ENCODE assay signal across 1 cellular context in the genomic region with DNA sequence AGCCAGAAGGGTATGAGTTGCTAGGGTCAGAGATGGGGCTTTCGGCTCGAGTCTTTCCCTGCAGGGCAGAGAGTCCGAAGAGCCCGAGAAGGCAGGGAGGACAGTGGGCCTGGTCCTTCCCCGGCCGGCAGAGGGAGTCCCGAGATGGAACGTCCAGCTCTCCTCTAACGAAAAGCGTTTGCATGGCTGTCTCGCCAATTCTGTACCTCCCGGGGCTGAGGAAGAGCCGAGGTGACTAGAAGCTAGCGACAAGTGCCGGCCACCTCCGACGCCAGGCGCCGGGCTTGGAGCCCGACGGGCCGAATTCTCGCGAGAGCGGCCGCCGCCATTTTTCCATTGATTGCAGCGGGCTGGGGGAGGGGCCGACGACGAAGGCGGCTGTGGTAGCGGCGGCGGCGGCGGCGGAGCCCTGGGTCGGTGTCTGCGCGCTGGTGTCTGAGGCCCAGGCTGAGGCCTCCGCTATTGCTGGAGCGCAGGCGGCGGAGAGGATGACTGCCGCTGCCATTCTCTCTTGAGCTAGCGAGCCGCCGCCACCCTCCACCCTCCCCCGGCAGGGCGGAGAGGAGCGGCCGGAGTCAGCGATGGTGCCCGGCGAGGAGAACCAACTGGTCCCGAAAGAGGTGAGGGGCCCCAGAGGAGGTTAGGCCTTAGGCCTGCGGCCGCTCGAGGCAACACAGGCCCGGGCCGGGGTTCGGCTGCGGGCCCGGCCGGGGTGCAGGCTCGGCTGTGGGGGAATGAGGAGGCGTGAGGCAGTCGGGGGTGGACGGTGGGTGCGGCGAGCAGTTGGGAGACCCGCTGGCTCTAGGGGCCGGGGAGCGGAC.
A peak's percentile ranks its signal among the peaks of the same experiment; 100 is the strongest.
TF ChIP-seq lines count a peak whose summit lies in the region.

A gene with protein sequence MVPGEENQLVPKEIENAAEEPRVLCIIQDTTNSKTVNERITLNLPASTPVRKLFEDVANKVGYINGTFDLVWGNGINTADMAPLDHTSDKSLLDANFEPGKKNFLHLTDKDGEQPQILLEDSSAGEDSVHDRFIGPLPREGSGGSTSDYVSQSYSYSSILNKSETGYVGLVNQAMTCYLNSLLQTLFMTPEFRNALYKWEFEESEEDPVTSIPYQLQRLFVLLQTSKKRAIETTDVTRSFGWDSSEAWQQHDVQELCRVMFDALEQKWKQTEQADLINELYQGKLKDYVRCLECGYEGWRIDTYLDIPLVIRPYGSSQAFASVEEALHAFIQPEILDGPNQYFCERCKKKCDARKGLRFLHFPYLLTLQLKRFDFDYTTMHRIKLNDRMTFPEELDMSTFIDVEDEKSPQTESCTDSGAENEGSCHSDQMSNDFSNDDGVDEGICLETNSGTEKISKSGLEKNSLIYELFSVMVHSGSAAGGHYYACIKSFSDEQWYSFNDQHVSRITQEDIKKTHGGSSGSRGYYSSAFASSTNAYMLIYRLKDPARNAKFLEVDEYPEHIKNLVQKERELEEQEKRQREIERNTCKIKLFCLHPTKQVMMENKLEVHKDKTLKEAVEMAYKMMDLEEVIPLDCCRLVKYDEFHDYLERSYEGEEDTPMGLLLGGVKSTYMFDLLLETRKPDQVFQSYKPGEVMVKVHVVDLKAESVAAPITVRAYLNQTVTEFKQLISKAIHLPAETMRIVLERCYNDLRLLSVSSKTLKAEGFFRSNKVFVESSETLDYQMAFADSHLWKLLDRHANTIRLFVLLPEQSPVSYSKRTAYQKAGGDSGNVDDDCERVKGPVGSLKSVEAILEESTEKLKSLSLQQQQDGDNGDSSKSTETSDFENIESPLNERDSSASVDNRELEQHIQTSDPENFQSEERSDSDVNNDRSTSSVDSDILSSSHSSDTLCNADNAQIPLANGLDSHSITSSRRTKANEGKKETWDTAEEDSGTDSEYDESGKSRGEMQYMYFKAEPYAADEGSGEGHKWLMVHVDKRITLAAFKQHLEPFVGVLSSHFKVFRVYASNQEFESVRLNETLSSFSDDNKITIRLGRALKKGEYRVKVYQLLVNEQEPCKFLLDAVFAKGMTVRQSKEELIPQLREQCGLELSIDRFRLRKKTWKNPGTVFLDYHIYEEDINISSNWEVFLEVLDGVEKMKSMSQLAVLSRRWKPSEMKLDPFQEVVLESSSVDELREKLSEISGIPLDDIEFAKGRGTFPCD (N-terminal part only) (plus strand): TSS at position 368 of the 821 bp plus-strand sequence. CDS start 214 bp downstream, at position 582.

TF ChIP-seq in GM12878, 131 proteins besides CTCF, POLR2A, EP300 and RAD21 (continued from another document):
- TF ChIP-seq, protein P1, sequence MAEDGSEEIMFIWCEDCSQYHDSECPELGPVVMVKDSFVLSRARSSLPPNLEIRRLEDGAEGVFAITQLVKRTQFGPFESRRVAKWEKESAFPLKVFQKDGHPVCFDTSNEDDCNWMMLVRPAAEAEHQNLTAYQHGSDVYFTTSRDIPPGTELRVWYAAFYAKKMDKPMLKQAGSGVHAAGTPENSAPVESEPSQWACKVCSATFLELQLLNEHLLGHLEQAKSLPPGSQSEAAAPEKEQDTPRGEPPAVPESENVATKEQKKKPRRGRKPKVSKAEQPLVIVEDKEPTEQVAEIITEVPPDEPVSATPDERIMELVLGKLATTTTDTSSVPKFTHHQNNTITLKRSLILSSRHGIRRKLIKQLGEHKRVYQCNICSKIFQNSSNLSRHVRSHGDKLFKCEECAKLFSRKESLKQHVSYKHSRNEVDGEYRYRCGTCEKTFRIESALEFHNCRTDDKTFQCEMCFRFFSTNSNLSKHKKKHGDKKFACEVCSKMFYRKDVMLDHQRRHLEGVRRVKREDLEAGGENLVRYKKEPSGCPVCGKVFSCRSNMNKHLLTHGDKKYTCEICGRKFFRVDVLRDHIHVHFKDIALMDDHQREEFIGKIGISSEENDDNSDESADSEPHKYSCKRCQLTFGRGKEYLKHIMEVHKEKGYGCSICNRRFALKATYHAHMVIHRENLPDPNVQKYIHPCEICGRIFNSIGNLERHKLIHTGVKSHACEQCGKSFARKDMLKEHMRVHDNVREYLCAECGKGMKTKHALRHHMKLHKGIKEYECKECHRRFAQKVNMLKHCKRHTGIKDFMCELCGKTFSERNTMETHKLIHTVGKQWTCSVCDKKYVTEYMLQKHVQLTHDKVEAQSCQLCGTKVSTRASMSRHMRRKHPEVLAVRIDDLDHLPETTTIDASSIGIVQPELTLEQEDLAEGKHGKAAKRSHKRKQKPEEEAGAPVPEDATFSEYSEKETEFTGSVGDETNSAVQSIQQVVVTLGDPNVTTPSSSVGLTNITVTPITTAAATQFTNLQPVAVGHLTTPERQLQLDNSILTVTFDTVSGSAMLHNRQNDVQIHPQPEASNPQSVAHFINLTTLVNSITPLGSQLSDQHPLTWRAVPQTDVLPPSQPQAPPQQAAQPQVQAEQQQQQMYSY (CRISPR knock-in tag; IDR thresholded peaks at IDR 0.05), result no peak
- 0 out of 2 replicates have a peak, but pooled peaks have one; percentile 28 for TF ChIP-seq SMARCA5 (IDR thresholded peaks at IDR 0.05)
- TF ChIP-seq RELA (IDR thresholded peaks at IDR 0.05; ENCODE audit: borderline replicate concordance, partially characterized antibody), result peak; percentile 20
- TF ChIP-seq, protein P2, sequence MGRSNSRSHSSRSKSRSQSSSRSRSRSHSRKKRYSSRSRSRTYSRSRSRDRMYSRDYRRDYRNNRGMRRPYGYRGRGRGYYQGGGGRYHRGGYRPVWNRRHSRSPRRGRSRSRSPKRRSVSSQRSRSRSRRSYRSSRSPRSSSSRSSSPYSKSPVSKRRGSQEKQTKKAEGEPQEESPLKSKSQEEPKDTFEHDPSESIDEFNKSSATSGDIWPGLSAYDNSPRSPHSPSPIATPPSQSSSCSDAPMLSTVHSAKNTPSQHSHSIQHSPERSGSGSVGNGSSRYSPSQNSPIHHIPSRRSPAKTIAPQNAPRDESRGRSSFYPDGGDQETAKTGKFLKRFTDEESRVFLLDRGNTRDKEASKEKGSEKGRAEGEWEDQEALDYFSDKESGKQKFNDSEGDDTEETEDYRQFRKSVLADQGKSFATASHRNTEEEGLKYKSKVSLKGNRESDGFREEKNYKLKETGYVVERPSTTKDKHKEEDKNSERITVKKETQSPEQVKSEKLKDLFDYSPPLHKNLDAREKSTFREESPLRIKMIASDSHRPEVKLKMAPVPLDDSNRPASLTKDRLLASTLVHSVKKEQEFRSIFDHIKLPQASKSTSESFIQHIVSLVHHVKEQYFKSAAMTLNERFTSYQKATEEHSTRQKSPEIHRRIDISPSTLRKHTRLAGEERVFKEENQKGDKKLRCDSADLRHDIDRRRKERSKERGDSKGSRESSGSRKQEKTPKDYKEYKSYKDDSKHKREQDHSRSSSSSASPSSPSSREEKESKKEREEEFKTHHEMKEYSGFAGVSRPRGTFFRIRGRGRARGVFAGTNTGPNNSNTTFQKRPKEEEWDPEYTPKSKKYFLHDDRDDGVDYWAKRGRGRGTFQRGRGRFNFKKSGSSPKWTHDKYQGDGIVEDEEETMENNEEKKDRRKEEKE (IDR thresholded peaks at IDR 0.05), result no peak
- TF ChIP-seq ETV6 (conservative IDR thresholded peaks at IDR 0.05 in 1 of 2, IDR thresholded peaks at IDR 0.05 in 1 of 2; ENCODE audit: borderline replicate concordance in 1 of 2, low read depth in 1 of 2), result no peak
- TF ChIP-seq, protein P3, sequence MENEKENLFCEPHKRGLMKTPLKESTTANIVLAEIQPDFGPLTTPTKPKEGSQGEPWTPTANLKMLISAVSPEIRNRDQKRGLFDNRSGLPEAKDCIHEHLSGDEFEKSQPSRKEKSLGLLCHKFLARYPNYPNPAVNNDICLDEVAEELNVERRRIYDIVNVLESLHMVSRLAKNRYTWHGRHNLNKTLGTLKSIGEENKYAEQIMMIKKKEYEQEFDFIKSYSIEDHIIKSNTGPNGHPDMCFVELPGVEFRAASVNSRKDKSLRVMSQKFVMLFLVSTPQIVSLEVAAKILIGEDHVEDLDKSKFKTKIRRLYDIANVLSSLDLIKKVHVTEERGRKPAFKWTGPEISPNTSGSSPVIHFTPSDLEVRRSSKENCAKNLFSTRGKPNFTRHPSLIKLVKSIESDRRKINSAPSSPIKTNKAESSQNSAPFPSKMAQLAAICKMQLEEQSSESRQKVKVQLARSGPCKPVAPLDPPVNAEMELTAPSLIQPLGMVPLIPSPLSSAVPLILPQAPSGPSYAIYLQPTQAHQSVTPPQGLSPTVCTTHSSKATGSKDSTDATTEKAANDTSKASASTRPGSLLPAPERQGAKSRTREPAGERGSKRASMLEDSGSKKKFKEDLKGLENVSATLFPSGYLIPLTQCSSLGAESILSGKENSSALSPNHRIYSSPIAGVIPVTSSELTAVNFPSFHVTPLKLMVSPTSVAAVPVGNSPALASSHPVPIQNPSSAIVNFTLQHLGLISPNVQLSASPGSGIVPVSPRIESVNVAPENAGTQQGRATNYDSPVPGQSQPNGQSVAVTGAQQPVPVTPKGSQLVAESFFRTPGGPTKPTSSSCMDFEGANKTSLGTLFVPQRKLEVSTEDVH (IDR thresholded peaks at IDR 0.05; ENCODE audit: low read depth, partially characterized antibody), result no peak
- TF ChIP-seq CHD4 (IDR thresholded peaks at IDR 0.05), result no peak
- TF ChIP-seq MEF2B (IDR thresholded peaks at IDR 0.05; ENCODE audit: partially characterized antibody, poor library complexity, severe bottlenecking), result no peak
- TF ChIP-seq POLR2AphosphoS5 (IDR thresholded peaks at IDR 0.05; ENCODE audit: low read length), result peak; percentile 76
